Comparison of ENCODE assay signal across 8 cellular contexts in genomic region chr7:29609162-29610030, GRCh38. TPM values are rescaled to one million over a fixed set of nuclear protein-coding genes. Genes with fewer than 3 reads are reported as not detected.
A peak's percentile ranks its signal among the peaks of the same experiment; 100 is the strongest.
DNase-seq lines count a peak whose midpoint lies in the region; ATAC-seq and TF ChIP-seq lines count a peak whose summit lies in the region.

No MANE protein-coding gene starts in this region.

- no peaks in the 10 kb centered on the region for H4K20me1 ChIP-seq in OCI-LY3 (ENCODE audit: insufficient read depth, low read length)

- H3K4me3 ChIP-seq in OCI-LY3 (ENCODE audit: low read length) (no peak overlapping the region), vagina (no peak overlapping the region), adrenal gland (no peak overlapping the region)

- intact Hi-C loops in activated CD4-positive, alpha-beta T cell treated with anti-CD3 and anti-CD28 coated beads, Interleukin-2, amount 10 ng/mL, durations not matched to agents 24 days and 14 days (cut with micrococcal nuclease) = no loop called here
- intact Hi-C loops in vagina (cut with DNase I) = no loop called here
- intact Hi-C loops in adrenal gland (cut with DNase I) = no loop called here

- no peaks in the 10 kb centered on the region for H3K4me1 ChIP-seq in OCI-LY3 (ENCODE audit: low read length)
- peaks cover 40% of the 10 kb centered on the region for H3K4me1 ChIP-seq in vagina
- H3K4me1 ChIP-seq in adrenal gland (replicated peaks in 1 of 2) = no peaks in the 10 kb centered on the region

- no peaks in the 10 kb centered on the region for H3K79me2 ChIP-seq in OCI-LY3 (ENCODE audit: low read length)

- H3K4me3 Mint-ChIP-seq in activated CD4-positive, alpha-beta T cell treated with anti-CD3 and anti-CD28 coated beads, Interleukin-2, amount 10 ng/mL, durations not matched to agents 24 days and 14 days = no peak overlapping the region
- no peak overlapping the region for H3K4me3 Mint-ChIP-seq in activated CD8-positive, alpha-beta T cell treated with anti-CD3 and anti-CD28 coated beads, Interleukin-2, amount 10 ng/mL, durations not matched to agents 7 days and 5 days

- peak; percentile 37 for DNase-seq in activated CD4-positive, alpha-beta T cell treated with anti-CD3 and anti-CD28 coated beads, Interleukin-2, amount 10 ng/mL, durations not matched to agents 24 days and 14 days
- DNase-seq in activated CD4-positive, alpha-beta T cell treated with anti-CD3 and anti-CD28 coated beads for 4 hours = no peak
- DNase-seq in fibroblast of gingiva (ENCODE audit: low read depth) (peak; percentile 20), renal cortical epithelial cell (ENCODE audit: low read depth) (peak; percentile 66), vagina (ENCODE audit: extremely low spot score in 2 of 2) (no peak), adrenal gland (no peak)
- DNase-seq in activated CD8-positive, alpha-beta T cell treated with anti-CD3 and anti-CD28 coated beads, Interleukin-2, amount 10 ng/mL, durations not matched to agents 7 days and 5 days = no peak

- H3K9me3 Mint-ChIP-seq in activated CD4-positive, alpha-beta T cell treated with anti-CD3 and anti-CD28 coated beads, Interleukin-2, amount 10 ng/mL, durations not matched to agents 24 days and 14 days = no peaks in the 10 kb centered on the region
- H3K9me3 Mint-ChIP-seq in activated CD8-positive, alpha-beta T cell treated with anti-CD3 and anti-CD28 coated beads, Interleukin-2, amount 10 ng/mL, durations not matched to agents 7 days and 5 days (ENCODE audit: insufficient read depth) = no peaks in the 10 kb centered on the region

- 64 to 77% (median 74%) methylated on average over 15 of the region's 15 CpGs for WGBS in adrenal gland, 4 donors

- no peak for ATAC-seq in activated CD8-positive, alpha-beta T cell treated with anti-CD3 and anti-CD28 coated beads, Interleukin-2, amount 10 ng/mL, durations not matched to agents 7 days and 5 days

- H3K4me1 Mint-ChIP-seq in activated CD4-positive, alpha-beta T cell treated with anti-CD3 and anti-CD28 coated beads, Interleukin-2, amount 10 ng/mL, durations not matched to agents 24 days and 14 days = no peaks in the 10 kb centered on the region
- no peaks in the 10 kb centered on the region for H3K4me1 Mint-ChIP-seq in activated CD8-positive, alpha-beta T cell treated with anti-CD3 and anti-CD28 coated beads, Interleukin-2, amount 10 ng/mL, durations not matched to agents 7 days and 5 days (ENCODE audit: low read depth)

- no peak overlapping the region for H3K9ac ChIP-seq in OCI-LY3 (ENCODE audit: low read length)

- no peaks in the 10 kb centered on the region for H3K27me3 Mint-ChIP-seq in activated CD4-positive, alpha-beta T cell treated with anti-CD3 and anti-CD28 coated beads, Interleukin-2, amount 10 ng/mL, durations not matched to agents 24 days and 14 days
- no peaks in the 10 kb centered on the region for H3K27me3 Mint-ChIP-seq in activated CD8-positive, alpha-beta T cell treated with anti-CD3 and anti-CD28 coated beads, Interleukin-2, amount 10 ng/mL, durations not matched to agents 7 days and 5 days (ENCODE audit: low read depth)

- H3K27ac Mint-ChIP-seq in activated CD4-positive, alpha-beta T cell treated with anti-CD3 and anti-CD28 coated beads, Interleukin-2, amount 10 ng/mL, durations not matched to agents 24 days and 14 days = no peak overlapping the region
- no peak overlapping the region for H3K27ac Mint-ChIP-seq in activated CD8-positive, alpha-beta T cell treated with anti-CD3 and anti-CD28 coated beads, Interleukin-2, amount 10 ng/mL, durations not matched to agents 7 days and 5 days

- TF ChIP-seq CTCF in OCI-LY3 (IDR thresholded peaks at IDR 0.05; ENCODE audit: low read depth, low read length) (peak; percentile 59), vagina (IDR thresholded peaks at IDR 0.05) (peak in 1 of 3 experiments; percentile 14), adrenal gland (IDR thresholded peaks at IDR 0.05) (peak in 3 of 6 experiments; percentile 19 to 40 (median 29))

- TF ChIP-seq POLR2A in vagina (IDR thresholded peaks at IDR 0.05) = no peak
- no peak for TF ChIP-seq POLR2A in adrenal gland (IDR thresholded peaks at IDR 0.05)

- no peak overlapping the region for H2AFZ ChIP-seq in OCI-LY3 (ENCODE audit: low read depth, low read length)

- H3K9me3 ChIP-seq in OCI-LY3 (ENCODE audit: insufficient read depth, low read length) = no peaks in the 10 kb centered on the region
- no peaks in the 10 kb centered on the region for H3K9me3 ChIP-seq in vagina
- no peaks in the 10 kb centered on the region for H3K9me3 ChIP-seq in adrenal gland (replicated peaks in 1 of 3)

- peak overlapping the region; percentile 17; the same call in 1 of the 2 replicates for H3K4me2 ChIP-seq in OCI-LY3 (ENCODE audit: low read length)

- CTCF ChIA-PET in activated CD8-positive, alpha-beta T cell treated with anti-CD3 and anti-CD28 coated beads, Interleukin-2, amount 10 ng/mL, durations not matched to agents 7 days and 5 days (lab: Charles Lee) = no interaction called here

- H3K36me3 Mint-ChIP-seq in activated CD4-positive, alpha-beta T cell treated with anti-CD3 and anti-CD28 coated beads, Interleukin-2, amount 10 ng/mL, durations not matched to agents 24 days and 14 days (ENCODE audit: low read depth) = no peaks in the 10 kb centered on the region
- H3K36me3 Mint-ChIP-seq in activated CD8-positive, alpha-beta T cell treated with anti-CD3 and anti-CD28 coated beads, Interleukin-2, amount 10 ng/mL, durations not matched to agents 7 days and 5 days (ENCODE audit: low read depth) = no peaks in the 10 kb centered on the region

- H3K36me3 ChIP-seq in OCI-LY3 (replicated peaks; ENCODE audit: low read depth, low read length) (no peaks in the 10 kb centered on the region), vagina (no peaks in the 10 kb centered on the region), adrenal gland (replicated peaks in 1 of 2) (no peaks in the 10 kb centered on the region)

- POLR2A ChIA-PET in activated CD8-positive, alpha-beta T cell treated with anti-CD3 and anti-CD28 coated beads, Interleukin-2, amount 10 ng/mL, durations not matched to agents 7 days and 5 days (lab: Charles Lee) = no interaction called here

- no peak overlapping the region for H3K27ac ChIP-seq in OCI-LY3 (ENCODE audit: low read length)
- no peak overlapping the region for H3K27ac ChIP-seq in vagina
- peak overlapping the region in 1 of 5 donors; percentile 44 for H3K27ac ChIP-seq in adrenal gland

- H3K27me3 ChIP-seq in OCI-LY3 (ENCODE audit: low read depth, low read length) (no peaks in the 10 kb centered on the region), vagina (no peaks in the 10 kb centered on the region), adrenal gland (no peaks in the 10 kb centered on the region)

RNA-seq across cellular contexts. Expression of gene PRR15, which starts 45.8 kb away (rescaled TPM):
- not detected in 2 replicates for total RNA-seq in activated CD4-positive, alpha-beta T cell treated with anti-CD3 and anti-CD28 coated beads, Interleukin-2, amount 10 ng/mL, durations not matched to agents 24 days and 14 days
- total RNA-seq in renal cortical epithelial cell (10.6 and 11.2 TPM in 2 replicates), vagina (not detected), adrenal gland (1 to 10 TPM in 5 of 8 donors, under 1 TPM in 3; 0.26 to 2.2 (median 1.1) TPM)
- not detected for total RNA-seq in activated CD8-positive, alpha-beta T cell treated with anti-CD3 and anti-CD28 coated beads, Interleukin-2, amount 10 ng/mL, durations not matched to agents 7 days and 5 days
- 1 to 10 TPM in 2 of 3 donors, under 1 TPM in 1; 0.31 to 1.4 (median 1.0) TPM for polyA plus RNA-seq in adrenal gland

Comparison
In these comparisons a context has a peak if more than half of its experiments do, and no peak if none do; other contexts are left out.
1. DNase-seq: peak in activated CD4-positive, alpha-beta T cell treated with anti-CD3 and anti-CD28 coated beads, Interleukin-2, amount 10 ng/mL, durations not matched to agents 24 days and 14 days (single experiment), fibroblast of gingiva (single experiment) and renal cortical epithelial cell (single experiment); none in activated CD4-positive, alpha-beta T cell treated with anti-CD3 and anti-CD28 coated beads for 4 hours (0 of 2), vagina (0 of 2), activated CD8-positive, alpha-beta T cell treated with anti-CD3 and anti-CD28 coated beads, Interleukin-2, amount 10 ng/mL, durations not matched to agents 7 days and 5 days (single experiment) and adrenal gland (0 of 7).